ENCODE assay signal across 25 cellular contexts in the genomic region with DNA sequence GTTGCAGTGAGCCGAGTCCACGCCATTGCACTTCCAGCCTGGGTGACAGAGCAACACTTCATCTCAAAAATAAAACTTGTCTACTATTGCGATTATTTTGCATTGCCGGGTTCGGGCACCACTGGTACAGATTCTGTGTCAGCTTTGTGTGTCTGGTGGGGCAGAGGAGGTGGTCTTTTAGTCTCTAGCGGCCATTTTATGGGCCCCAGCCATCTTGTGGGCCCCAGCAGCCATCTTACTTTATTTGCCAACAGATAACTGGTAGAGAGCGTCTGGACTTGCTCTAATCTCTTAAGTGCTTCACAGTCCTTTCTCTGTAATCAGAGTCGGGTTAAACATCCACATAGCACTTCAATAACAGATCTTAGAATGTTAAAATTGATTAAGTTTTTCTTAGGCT. TPM values are rescaled to one million over a fixed set of nuclear protein-coding genes. Genes with fewer than 3 reads are reported as not detected.
"Had no signal": no experiment of that assay in that cellular context is flagged by ENCODE, and none has a peak within 500 bp of the region (broad histone marks: within the 10 kb centered on the region; RNA-seq: fewer than 3 reads in every experiment).

No MANE protein-coding gene starts in this region.

- DNase-seq: activated CD4-positive, alpha-beta memory T cell treated with anti-CD3 and anti-CD28 coated beads, Interleukin-2, amount 10 ng/mL, durations not matched to agents 7 days and 5 days; activated CD4-positive, alpha-beta T cell treated with anti-CD3 and anti-CD28 coated beads for 48 hours; activated CD8-positive, alpha-beta memory T cell treated with anti-CD3 and anti-CD28 coated beads, Interleukin-2, amount 10 ng/mL, durations not matched to agents 7 days and 5 days; activated gamma-delta T cell; amniotic stem cell; brain microvascular endothelial cell; dorsolateral prefrontal cortex; effector memory CD4-positive, alpha-beta T cell; erythroblast; gastrocnemius medialis; glutamatergic neuron; left lung; mesendoderm; natural killer cell; posterior cingulate gyrus; right cardiac atrium; stimulated activated CD4-positive, alpha-beta T cell treated with anti-CD3 and anti-CD28 coated beads, Interleukin-15, amount 100 ng/mL, for 24 hours; stimulated activated CD4-positive, alpha-beta T cell treated with anti-CD3 and anti-CD28 coated beads, Interleukin-2, amount 100 ng/mL, for 24 hours; stimulated activated naive CD4-positive, alpha-beta T cell treated with Interleukin-2 at 50 U/mL for 16 hours; T-helper 1 cell; trophoblast cell had no signal

- H3K27ac ChIP-seq: brain microvascular endothelial cell, coronary artery, dorsolateral prefrontal cortex, gastrocnemius medialis, left lung, thoracic aorta had no signal

- H3K27ac Mint-ChIP-seq: activated CD4-positive, alpha-beta memory T cell treated with anti-CD3 and anti-CD28 coated beads, Interleukin-2, amount 10 ng/mL, durations not matched to agents 7 days and 5 days; activated CD8-positive, alpha-beta memory T cell treated with anti-CD3 and anti-CD28 coated beads, Interleukin-2, amount 10 ng/mL, durations not matched to agents 7 days and 5 days; activated naive CD8-positive, alpha-beta T cell; natural killer cell; T-helper 2 cell treated with Interferon-gamma antibody and Interleukin-4, amounts not matched to agents 5 μg/mL and 100 μg/mL, for 36 hours had no signal

- H3K27me3 ChIP-seq: brain microvascular endothelial cell, dorsolateral prefrontal cortex, gastrocnemius medialis, left lung had no signal

- H3K4me3 Mint-ChIP-seq: activated CD4-positive, alpha-beta memory T cell treated with anti-CD3 and anti-CD28 coated beads, Interleukin-2, amount 10 ng/mL, durations not matched to agents 7 days and 5 days; activated CD8-positive, alpha-beta memory T cell treated with anti-CD3 and anti-CD28 coated beads, Interleukin-2, amount 10 ng/mL, durations not matched to agents 7 days and 5 days; activated naive CD8-positive, alpha-beta T cell; natural killer cell; T-helper 2 cell treated with Interferon-gamma antibody and Interleukin-4, amounts not matched to agents 5 μg/mL and 100 μg/mL, for 36 hours had no signal

- H3K9me3 ChIP-seq: gastrocnemius medialis, left lung, thoracic aorta had no signal

- ATAC-seq: activated CD8-positive, alpha-beta memory T cell treated with anti-CD3 and anti-CD28 coated beads, Interleukin-2, amount 10 ng/mL, durations not matched to agents 7 days and 5 days; gastrocnemius medialis; left lung; natural killer cell; right cardiac atrium had no signal

- H3K9me3 Mint-ChIP-seq: activated CD4-positive, alpha-beta memory T cell treated with anti-CD3 and anti-CD28 coated beads, Interleukin-2, amount 10 ng/mL, durations not matched to agents 7 days and 5 days; natural killer cell; T-helper 2 cell treated with Interferon-gamma antibody and Interleukin-4, amounts not matched to agents 5 μg/mL and 100 μg/mL, for 36 hours had no signal

- H3K27me3 Mint-ChIP-seq: activated CD4-positive, alpha-beta memory T cell treated with anti-CD3 and anti-CD28 coated beads, Interleukin-2, amount 10 ng/mL, durations not matched to agents 7 days and 5 days; activated CD8-positive, alpha-beta memory T cell treated with anti-CD3 and anti-CD28 coated beads, Interleukin-2, amount 10 ng/mL, durations not matched to agents 7 days and 5 days; activated naive CD8-positive, alpha-beta T cell had no signal

RNA-seq across cellular contexts. Expression of a gene that starts 20.7 kb away (rescaled TPM):
- total RNA-seq: activated CD8-positive, alpha-beta memory T cell treated with anti-CD3 and anti-CD28 coated beads, Interleukin-2, amount 10 ng/mL, durations not matched to agents 7 days and 5 days had no signal
